ENCODE assay signal across 1 cellular context in genomic region chr16:73997340-73997711, GRCh38.
TF ChIP-seq lines count a peak whose summit lies in the region.

No MANE protein-coding gene starts in this region.

TF ChIP-seq in HepG2, 621 proteins besides CTCF, POLR2A, EP300 and RAD21 (continued from another document and continues in another):
- peak; percentile 34; the same call in 1 of the 2 replicates for TF ChIP-seq PAXIP1 (CRISPR knock-in tag; conservative IDR thresholded peaks at IDR 0.05)
- TF ChIP-seq, protein P1, sequence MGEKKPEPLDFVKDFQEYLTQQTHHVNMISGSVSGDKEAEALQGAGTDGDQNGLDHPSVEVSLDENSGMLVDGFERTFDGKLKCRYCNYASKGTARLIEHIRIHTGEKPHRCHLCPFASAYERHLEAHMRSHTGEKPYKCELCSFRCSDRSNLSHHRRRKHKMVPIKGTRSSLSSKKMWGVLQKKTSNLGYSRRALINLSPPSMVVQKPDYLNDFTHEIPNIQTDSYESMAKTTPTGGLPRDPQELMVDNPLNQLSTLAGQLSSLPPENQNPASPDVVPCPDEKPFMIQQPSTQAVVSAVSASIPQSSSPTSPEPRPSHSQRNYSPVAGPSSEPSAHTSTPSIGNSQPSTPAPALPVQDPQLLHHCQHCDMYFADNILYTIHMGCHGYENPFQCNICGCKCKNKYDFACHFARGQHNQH (CRISPR knock-in tag; IDR thresholded peaks at IDR 0.05), result no peak
- TF ChIP-seq, protein P2, sequence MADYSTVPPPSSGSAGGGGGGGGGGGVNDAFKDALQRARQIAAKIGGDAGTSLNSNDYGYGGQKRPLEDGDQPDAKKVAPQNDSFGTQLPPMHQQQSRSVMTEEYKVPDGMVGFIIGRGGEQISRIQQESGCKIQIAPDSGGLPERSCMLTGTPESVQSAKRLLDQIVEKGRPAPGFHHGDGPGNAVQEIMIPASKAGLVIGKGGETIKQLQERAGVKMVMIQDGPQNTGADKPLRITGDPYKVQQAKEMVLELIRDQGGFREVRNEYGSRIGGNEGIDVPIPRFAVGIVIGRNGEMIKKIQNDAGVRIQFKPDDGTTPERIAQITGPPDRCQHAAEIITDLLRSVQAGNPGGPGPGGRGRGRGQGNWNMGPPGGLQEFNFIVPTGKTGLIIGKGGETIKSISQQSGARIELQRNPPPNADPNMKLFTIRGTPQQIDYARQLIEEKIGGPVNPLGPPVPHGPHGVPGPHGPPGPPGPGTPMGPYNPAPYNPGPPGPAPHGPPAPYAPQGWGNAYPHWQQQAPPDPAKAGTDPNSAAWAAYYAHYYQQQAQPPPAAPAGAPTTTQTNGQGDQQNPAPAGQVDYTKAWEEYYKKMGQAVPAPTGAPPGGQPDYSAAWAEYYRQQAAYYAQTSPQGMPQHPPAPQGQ (CRISPR knock-in tag; IDR thresholded peaks at IDR 0.05; ENCODE audit: borderline replicate concordance), result no peak
- no peak for TF ChIP-seq ASH2L (IDR thresholded peaks at IDR 0.05; ENCODE audit: insufficient read length, low read depth, low read length)
- TF ChIP-seq SOX13 (IDR thresholded peaks at IDR 0.05), result no peak
- TF ChIP-seq SOX13 (CRISPR knock-in tag; conservative IDR thresholded peaks at IDR 0.05 in 1 of 2, IDR thresholded peaks at IDR 0.05 in 1 of 2), result no peak
- TF ChIP-seq HNRNPH1 (optimal IDR thresholded peaks at IDR 0.05; ENCODE audit: low read depth, low read length), result no peak
- TF ChIP-seq, protein P3, sequence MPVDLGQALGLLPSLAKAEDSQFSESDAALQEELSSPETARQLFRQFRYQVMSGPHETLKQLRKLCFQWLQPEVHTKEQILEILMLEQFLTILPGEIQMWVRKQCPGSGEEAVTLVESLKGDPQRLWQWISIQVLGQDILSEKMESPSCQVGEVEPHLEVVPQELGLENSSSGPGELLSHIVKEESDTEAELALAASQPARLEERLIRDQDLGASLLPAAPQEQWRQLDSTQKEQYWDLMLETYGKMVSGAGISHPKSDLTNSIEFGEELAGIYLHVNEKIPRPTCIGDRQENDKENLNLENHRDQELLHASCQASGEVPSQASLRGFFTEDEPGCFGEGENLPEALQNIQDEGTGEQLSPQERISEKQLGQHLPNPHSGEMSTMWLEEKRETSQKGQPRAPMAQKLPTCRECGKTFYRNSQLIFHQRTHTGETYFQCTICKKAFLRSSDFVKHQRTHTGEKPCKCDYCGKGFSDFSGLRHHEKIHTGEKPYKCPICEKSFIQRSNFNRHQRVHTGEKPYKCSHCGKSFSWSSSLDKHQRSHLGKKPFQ (CRISPR knock-in tag; IDR thresholded peaks at IDR 0.05; ENCODE audit: insufficient replicate concordance), result no peak
- TF ChIP-seq ZKSCAN1 (IDR thresholded peaks at IDR 0.05; ENCODE audit: low read length), result 0 out of 2 replicates have a peak, but pooled peaks have one; percentile 32
- TF ChIP-seq ZNF570 (CRISPR knock-in tag; IDR thresholded peaks at IDR 0.05; ENCODE audit: borderline replicate concordance), result no peak
- TF ChIP-seq KDM4B (CRISPR knock-in tag; IDR thresholded peaks at IDR 0.05), result no peak
- TF ChIP-seq ZBTB40 (IDR thresholded peaks at IDR 0.05), result peak; percentile 86
- TF ChIP-seq ZBTB40 (CRISPR knock-in tag; IDR thresholded peaks at IDR 0.05), result peak; percentile 100
- TF ChIP-seq HOXA5 (CRISPR knock-in tag; IDR thresholded peaks at IDR 0.05), result no peak
- no peak for TF ChIP-seq ZNF10 (CRISPR knock-in tag; IDR thresholded peaks at IDR 0.05; ENCODE audit: borderline replicate concordance, low read depth)
- TF ChIP-seq ATM (IDR thresholded peaks at IDR 0.05; ENCODE audit: borderline replicate concordance), result no peak
- no peak for TF ChIP-seq ZNF33A (CRISPR knock-in tag; IDR thresholded peaks at IDR 0.05; ENCODE audit: borderline replicate concordance)
- no peak for TF ChIP-seq MIER2 (CRISPR knock-in tag; IDR thresholded peaks at IDR 0.05)
- TF ChIP-seq, protein P4, sequence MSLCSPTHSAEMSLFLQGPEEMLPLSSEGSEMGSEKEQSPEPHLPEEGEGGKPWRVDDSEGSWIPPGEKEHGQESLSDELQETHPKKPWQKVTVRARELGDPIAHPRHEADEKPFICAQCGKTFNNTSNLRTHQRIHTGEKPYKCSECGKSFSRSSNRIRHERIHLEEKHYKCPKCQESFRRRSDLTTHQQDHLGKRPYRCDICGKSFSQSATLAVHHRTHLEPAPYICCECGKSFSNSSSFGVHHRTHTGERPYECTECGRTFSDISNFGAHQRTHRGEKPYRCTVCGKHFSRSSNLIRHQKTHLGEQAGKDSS (CRISPR knock-in tag; IDR thresholded peaks at IDR 0.05; ENCODE audit: borderline replicate concordance, low read depth), result no peak
- TF ChIP-seq NCOR1 (IDR thresholded peaks at IDR 0.05; ENCODE audit: borderline replicate concordance, low read length), result no peak
- no peak for TF ChIP-seq ZMAT3 (CRISPR knock-in tag; conservative IDR thresholded peaks at IDR 0.05)
- TF ChIP-seq MIXL1 (CRISPR knock-in tag; IDR thresholded peaks at IDR 0.05), result no peak
- no peak for TF ChIP-seq ZNF282 (IDR thresholded peaks at IDR 0.05; ENCODE audit: partially characterized antibody)
- TF ChIP-seq SKIL (CRISPR knock-in tag; IDR thresholded peaks at IDR 0.05; ENCODE audit: borderline replicate concordance), result no peak
- TF ChIP-seq CEBPB (IDR thresholded peaks at IDR 0.05; ENCODE audit: borderline replicate concordance, low read depth, low read length), result peak; percentile 31; the same call in 1 of the 2 replicates
- TF ChIP-seq ZNF816 (CRISPR knock-in tag; IDR thresholded peaks at IDR 0.05; ENCODE audit: borderline replicate concordance), result no peak
- TF ChIP-seq, protein P5, sequence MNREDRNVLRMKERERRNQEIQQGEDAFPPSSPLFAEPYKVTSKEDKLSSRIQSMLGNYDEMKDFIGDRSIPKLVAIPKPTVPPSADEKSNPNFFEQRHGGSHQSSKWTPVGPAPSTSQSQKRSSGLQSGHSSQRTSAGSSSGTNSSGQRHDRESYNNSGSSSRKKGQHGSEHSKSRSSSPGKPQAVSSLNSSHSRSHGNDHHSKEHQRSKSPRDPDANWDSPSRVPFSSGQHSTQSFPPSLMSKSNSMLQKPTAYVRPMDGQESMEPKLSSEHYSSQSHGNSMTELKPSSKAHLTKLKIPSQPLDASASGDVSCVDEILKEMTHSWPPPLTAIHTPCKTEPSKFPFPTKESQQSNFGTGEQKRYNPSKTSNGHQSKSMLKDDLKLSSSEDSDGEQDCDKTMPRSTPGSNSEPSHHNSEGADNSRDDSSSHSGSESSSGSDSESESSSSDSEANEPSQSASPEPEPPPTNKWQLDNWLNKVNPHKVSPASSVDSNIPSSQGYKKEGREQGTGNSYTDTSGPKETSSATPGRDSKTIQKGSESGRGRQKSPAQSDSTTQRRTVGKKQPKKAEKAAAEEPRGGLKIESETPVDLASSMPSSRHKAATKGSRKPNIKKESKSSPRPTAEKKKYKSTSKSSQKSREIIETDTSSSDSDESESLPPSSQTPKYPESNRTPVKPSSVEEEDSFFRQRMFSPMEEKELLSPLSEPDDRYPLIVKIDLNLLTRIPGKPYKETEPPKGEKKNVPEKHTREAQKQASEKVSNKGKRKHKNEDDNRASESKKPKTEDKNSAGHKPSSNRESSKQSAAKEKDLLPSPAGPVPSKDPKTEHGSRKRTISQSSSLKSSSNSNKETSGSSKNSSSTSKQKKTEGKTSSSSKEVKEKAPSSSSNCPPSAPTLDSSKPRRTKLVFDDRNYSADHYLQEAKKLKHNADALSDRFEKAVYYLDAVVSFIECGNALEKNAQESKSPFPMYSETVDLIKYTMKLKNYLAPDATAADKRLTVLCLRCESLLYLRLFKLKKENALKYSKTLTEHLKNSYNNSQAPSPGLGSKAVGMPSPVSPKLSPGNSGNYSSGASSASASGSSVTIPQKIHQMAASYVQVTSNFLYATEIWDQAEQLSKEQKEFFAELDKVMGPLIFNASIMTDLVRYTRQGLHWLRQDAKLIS (CRISPR knock-in tag; IDR thresholded peaks at IDR 0.05), result no peak
- TF ChIP-seq ZFP37 (CRISPR knock-in tag; IDR thresholded peaks at IDR 0.05; ENCODE audit: borderline replicate concordance), result no peak
- no peak for TF ChIP-seq DNMT3B (CRISPR knock-in tag; conservative IDR thresholded peaks at IDR 0.05)
- TF ChIP-seq ZBTB38 (CRISPR knock-in tag; IDR thresholded peaks at IDR 0.05), result no peak
